ENCODE assay signal across 8 cellular contexts in genomic region chr22:37848587-37849088, GRCh38. TPM values are rescaled to one million over a fixed set of nuclear protein-coding genes. Genes with fewer than 3 reads are reported as not detected.
DNase-seq lines count a peak whose midpoint lies in the region; ATAC-seq, FAIRE-seq and TF ChIP-seq lines count a peak whose summit lies in the region.

No MANE protein-coding gene starts in this region.

- H3K4me1 ChIP-seq in A673 (ENCODE audit: insufficient read depth, low read length, poor library complexity, severe bottlenecking): peaks cover 9% of the 10 kb centered on the region
- H3K4me1 ChIP-seq in GM23338 (ENCODE audit: insufficient read depth): peaks cover 8% of the 10 kb centered on the region

- intact Hi-C loops in A673 (cut with micrococcal nuclease; ENCODE audit: unreplicated experiment): no loop called here

- H3K4me3 ChIP-seq in A673 (ENCODE audit: low read depth, low read length, poor library complexity, severe bottlenecking) (peak overlapping the region; percentile 86), GM23338 (peak overlapping the region; percentile 98), WERI-Rb-1 (ENCODE audit: low read depth, low read length) (peak overlapping the region; percentile 83), fibroblast of pulmonary artery (replicated peaks; ENCODE audit: low read depth, low read length) (peak overlapping the region; percentile 82)

- peaks cover 49% of the 10 kb centered on the region for H3K36me3 Mint-ChIP-seq in GM23338 (ENCODE audit: low read depth)
- H3K36me3 Mint-ChIP-seq in progenitor cell of endocrine pancreas (ENCODE audit: insufficient read depth): peaks cover 14% of the 10 kb centered on the region

- CTCF ChIA-PET in A673 (lab: Charles Lee): no interaction called here

- H3K79me2 ChIP-seq in GM23338 (replicated peaks; ENCODE audit: insufficient read depth): peaks cover 62% of the 10 kb centered on the region

- TSS peak; percentile 87 for BruUV-seq in A673 (replicated peaks; lab: Mats Ljungman, UMichigan)

- H3K27me3 Mint-ChIP-seq in GM23338 (ENCODE audit: insufficient read depth, low read depth, poor library complexity) (peaks cover 7% of the 10 kb centered on the region), progenitor cell of endocrine pancreas (no peaks in the 10 kb centered on the region)

- H3K4me1 Mint-ChIP-seq in GM23338 (peaks cover 11% of the 10 kb centered on the region), progenitor cell of endocrine pancreas (ENCODE audit: low read depth) (peaks cover 16% of the 10 kb centered on the region)

- H4K20me1 ChIP-seq in GM23338 (replicated peaks; ENCODE audit: insufficient read depth): peaks cover 31% of the 10 kb centered on the region

- POLR2A ChIA-PET in A673 (lab: Charles Lee; ENCODE audit: low non-redundant PET): interaction anchor here (0.7 kb wide), 1 partner anchor 15 kb away, joined by 12 read pairs; no protein-coding TSS in a partner anchor

- H2AFZ ChIP-seq in GM23338: peak overlapping the region; percentile 69; the same call in 1 of the 2 replicates

- H3K4me3 Mint-ChIP-seq in GM23338: peak overlapping the region; percentile 97
- peak overlapping the region; percentile 87 for H3K4me3 Mint-ChIP-seq in progenitor cell of endocrine pancreas (ENCODE audit: low read depth)

- DNase-seq in A673 (ENCODE audit: low spot score) (peak; percentile 57), GM23338 (ENCODE audit: low spot score) (peak; percentile 57), WERI-Rb-1 (no peak), fibroblast of pulmonary artery (ENCODE audit: low read depth) (peak; percentile 48), progenitor cell of endocrine pancreas (ENCODE audit: low spot score, unreplicated experiment) (no peak), pons (ENCODE audit: low spot score) (no peak), T1000 (lab: John Stamatoyannopoulos, UW) (no peak), GM12892 (ENCODE audit: insufficient read length) (no peak)

- no peaks in the 10 kb centered on the region for H3K27me3 ChIP-seq in A673 (replicated peaks; ENCODE audit: insufficient read depth, low read depth, low read length, poor library complexity)
- H3K27me3 ChIP-seq in GM23338 (ENCODE audit: insufficient read depth): no peaks in the 10 kb centered on the region
- H3K27me3 ChIP-seq in WERI-Rb-1 (ENCODE audit: insufficient read depth, low read depth, severe bottlenecking): no peaks in the 10 kb centered on the region

- no peak for FAIRE-seq in GM12892 (lab: Jason Lieb, UNC)

- H3K27ac Mint-ChIP-seq in GM23338 (peak overlapping the region; percentile 99), progenitor cell of endocrine pancreas (peak overlapping the region; percentile 94)

- H3K27ac ChIP-seq in A673 (ENCODE audit: low read depth, low read length, poor library complexity, severe bottlenecking) (peak overlapping the region; percentile 82), GM23338 (ENCODE audit: low read depth) (peak overlapping the region; percentile 99), WERI-Rb-1 (peak overlapping the region; percentile 87)

- no peak for TF ChIP-seq CTCF in A673 (conservative IDR thresholded peaks at IDR 0.05; ENCODE audit: low read depth, low read length)
- TF ChIP-seq CTCF in GM23338 (conservative IDR thresholded peaks at IDR 0.05; ENCODE audit: low read depth in 2 of 2): no peak
- TF ChIP-seq CTCF in WERI-Rb-1 (IDR thresholded peaks at IDR 0.05; ENCODE audit: low read depth, low read length): no peak
- TF ChIP-seq CTCF in fibroblast of pulmonary artery (IDR thresholded peaks at IDR 0.05; ENCODE audit: low read length, missing control alignments): no peak
- TF ChIP-seq CTCF in progenitor cell of endocrine pancreas (IDR thresholded peaks at IDR 0.05; ENCODE audit: unreplicated experiment): no peak

- no peak for TF ChIP-seq POLR2A in GM12892 (IDR thresholded peaks at IDR 0.05; ENCODE audit: low read depth, low read length)

- H3K9me3 ChIP-seq in A673 (ENCODE audit: low read depth, low read length, poor library complexity, severe bottlenecking) (peaks cover 10% of the 10 kb centered on the region), WERI-Rb-1 (ENCODE audit: severe bottlenecking) (no peaks in the 10 kb centered on the region)

- H3K9me2 ChIP-seq in GM23338 (ENCODE audit: insufficient read depth): no peaks in the 10 kb centered on the region

- peaks cover 34% of the 10 kb centered on the region for H3K36me3 ChIP-seq in A673 (ENCODE audit: insufficient read depth, low read length, poor library complexity, severe bottlenecking)
- H3K36me3 ChIP-seq in GM23338 (ENCODE audit: insufficient read depth): peaks cover 32% of the 10 kb centered on the region
- H3K36me3 ChIP-seq in WERI-Rb-1: peaks cover 33% of the 10 kb centered on the region

- peak overlapping the region; percentile 95 for H3K4me2 ChIP-seq in GM23338

- no peak for ATAC-seq in GM23338

- H3K9me3 Mint-ChIP-seq in GM23338 (peaks cover 15% of the 10 kb centered on the region), progenitor cell of endocrine pancreas (ENCODE audit: low read depth) (no peaks in the 10 kb centered on the region)

- H3F3A ChIP-seq in GM23338 (replicated peaks; ENCODE audit: low read depth): peaks cover 40% of the 10 kb centered on the region

TF ChIP-seq in GM23338, 12 proteins besides CTCF, POLR2A, EP300 and RAD21 (continues in another document):
- TF ChIP-seq REST (IDR thresholded peaks at IDR 0.05; ENCODE audit: unreplicated experiment) (no peak), STAT1 (IDR thresholded peaks at IDR 0.05; ENCODE audit: unreplicated experiment) (no peak), ZNF114 (CRISPR knock-in tag; IDR thresholded peaks at IDR 0.05) (no peak), JUNB (IDR thresholded peaks at IDR 0.05; ENCODE audit: unreplicated experiment) (no peak), NANOG (IDR thresholded peaks at IDR 0.05; ENCODE audit: borderline replicate concordance) (no peak), POLR2AphosphoS5 (IDR thresholded peaks at IDR 0.05; ENCODE audit: low read depth) (no peak), EZH2 (IDR thresholded peaks at IDR 0.05; ENCODE audit: low read depth, unreplicated experiment) (no peak)

RNA-seq across cellular contexts. Expression of gene EIF3L, which starts 0.6 kb away (rescaled TPM):
- total RNA-seq in A673 (2021) (492 and 528 TPM in 2 replicates), progenitor cell of endocrine pancreas (725 and 736 TPM in 2 replicates)
- 420 and 459 TPM in 2 replicates for total RNA-seq in GM23338 (2014; rRNA removed; shearing (Covaris generic))
- 430 and 466 TPM in 2 replicates for polyA plus RNA-seq in GM23338 (2016; fragmentation: Nextera tagmentation; extraction: Ambion mirVana)
- polyA plus RNA-seq in GM12892 (2012; ENCODE audit: missing spikeins): 599 TPM

RNA-seq across cellular contexts. Expression of gene ANKRD54, which starts 4.5 kb away (rescaled TPM):
- 29.5 and 32.9 TPM in 2 replicates for total RNA-seq in A673 (2021)
- 13.0 and 13.6 TPM in 2 replicates for total RNA-seq in GM23338 (2014; rRNA removed; shearing (Covaris generic))
- polyA plus RNA-seq in GM23338 (2016; fragmentation: Nextera tagmentation; extraction: Ambion mirVana): 14.0 and 14.1 TPM in 2 replicates
- 23.7 and 24.2 TPM in 2 replicates for total RNA-seq in progenitor cell of endocrine pancreas
- 8.7 TPM for polyA plus RNA-seq in GM12892 (2012; ENCODE audit: missing spikeins)

RNA-seq across cellular contexts. Expression of gene GALR3, which starts 25.5 kb away (rescaled TPM):
- total RNA-seq in A673 (2021) (0.26 TPM in 1 of 2 replicates, not detected in the other), progenitor cell of endocrine pancreas (0.41 and 0.87 TPM in 2 replicates)
- 0.23 and 0.63 TPM in 2 replicates for total RNA-seq in GM23338 (2014; rRNA removed; shearing (Covaris generic))
- 0.36 TPM in 1 of 2 replicates, not detected in the other for polyA plus RNA-seq in GM23338 (2016; fragmentation: Nextera tagmentation; extraction: Ambion mirVana)
- not detected for polyA plus RNA-seq in GM12892 (2012; ENCODE audit: missing spikeins)

RNA-seq across cellular contexts. Expression of gene GCAT, which starts 40.9 kb away (rescaled TPM):
- 21.4 and 28.5 TPM in 2 replicates for total RNA-seq in A673 (2021)
- total RNA-seq in GM23338 (2014; rRNA removed; shearing (Covaris generic)): 61.3 and 87.3 TPM in 2 replicates
- 36.8 and 39.1 TPM in 2 replicates for polyA plus RNA-seq in GM23338 (2016; fragmentation: Nextera tagmentation; extraction: Ambion mirVana)
- total RNA-seq in progenitor cell of endocrine pancreas: 20.2 and 28.1 TPM in 2 replicates
- polyA plus RNA-seq in GM12892 (2012; ENCODE audit: missing spikeins): 10.9 TPM

RNA-seq across cellular contexts. Expression of gene MICALL1, which starts 57.5 kb away (rescaled TPM):
- total RNA-seq in A673 (2021) (32.4 and 33.0 TPM in 2 replicates), progenitor cell of endocrine pancreas (42.8 and 43.2 TPM in 2 replicates)
- 33.1 and 34.8 TPM in 2 replicates for total RNA-seq in GM23338 (2014; rRNA removed; shearing (Covaris generic))
- polyA plus RNA-seq in GM23338 (2016; fragmentation: Nextera tagmentation; extraction: Ambion mirVana): 4.8 and 5.9 TPM in 2 replicates
- 4.0 TPM for polyA plus RNA-seq in GM12892 (2012; ENCODE audit: missing spikeins)

Comparison
In these comparisons a context has a peak if more than half of its experiments do, and no peak if none do; other contexts are left out.
1. DNase-seq: peak in A673 (single experiment), GM23338 (single experiment) and fibroblast of pulmonary artery (single experiment); none in WERI-Rb-1 (single experiment), progenitor cell of endocrine pancreas (single experiment), pons (single experiment), T1000 (single experiment) and GM12892 (single experiment).
2. Peak in every context shown above with its lines, with median percentiles within 50 percentile points of each other: H3K27ac ChIP-seq and H3K4me3 ChIP-seq.